16 cellular contexts compared by ENCODE assay signal in genomic region chr11:68200639-68201038, GRCh38. TPM values are rescaled to one million over a fixed set of nuclear protein-coding genes. Genes with fewer than 3 reads are reported as not detected.
DNase-seq lines count a peak whose midpoint lies in the region; ATAC-seq and TF ChIP-seq lines count a peak whose summit lies in the region.
"Had no signal": no experiment of that assay in that cellular context is flagged by ENCODE, and none has a peak within 500 bp of the region (broad histone marks: within the 10 kb centered on the region; RNA-seq: fewer than 3 reads in every experiment).

No MANE protein-coding gene starts in this region.

- intact Hi-C loops in left lung (cut with DNase I), result no loop called here

- H3K27me3 ChIP-seq in left lung, result no peaks in the 10 kb centered on the region
- H3K27me3 ChIP-seq: heart left ventricle, SJCRH30, vagina had no signal

- H3K36me3 Mint-ChIP-seq in stimulated activated naive CD8-positive, alpha-beta T cell treated with anti-CD3 and anti-CD28 coated beads, Interleukin-15, Interleukin-2, amounts not matched to agents 100 ng/mL and 50 ng/mL, for 24 hours (ENCODE audit: low read depth), result no peaks in the 10 kb centered on the region
- H3K36me3 Mint-ChIP-seq: activated naive CD4-positive, alpha-beta T cell treated with anti-CD3 and anti-CD28 coated beads, Interleukin-2, amount 50 U/mL, for 72 hours had no signal

- H3K27me3 Mint-ChIP-seq in stimulated activated naive CD8-positive, alpha-beta T cell treated with anti-CD3 and anti-CD28 coated beads, Interleukin-15, Interleukin-2, amounts not matched to agents 100 ng/mL and 50 ng/mL, for 24 hours, result no peaks in the 10 kb centered on the region
- H3K27me3 Mint-ChIP-seq in stimulated activated naive CD8-positive, alpha-beta T cell treated with anti-CD3 and anti-CD28 coated beads, Interleukin-15, amount 100 ng/mL, for 72 hours, result no peaks in the 10 kb centered on the region

- no peak for DNase-seq in stimulated activated naive CD8-positive, alpha-beta T cell treated with anti-CD3 and anti-CD28 coated beads, Interleukin-15, amount 100 ng/mL, for 72 hours
- DNase-seq in astrocyte of the spinal cord (ENCODE audit: low read depth, low spot score) (peak; percentile 22), left lung (no peak), NCI-H510A treated with DMSO at 0.1 percent for 48 hours (lab: John Stamatoyannopoulos, UW) (no peak)
- DNase-seq: heart left ventricle, NCI-H1694, SJCRH30 had no signal

- H3K9me3 Mint-ChIP-seq in stimulated activated naive CD8-positive, alpha-beta T cell treated with anti-CD3 and anti-CD28 coated beads, Interleukin-15, Interleukin-2, amounts not matched to agents 100 ng/mL and 50 ng/mL, for 24 hours, result no peaks in the 10 kb centered on the region
- no peaks in the 10 kb centered on the region for H3K9me3 Mint-ChIP-seq in stimulated activated naive CD8-positive, alpha-beta T cell treated with anti-CD3 and anti-CD28 coated beads, Interleukin-15, amount 100 ng/mL, for 72 hours
- H3K9me3 Mint-ChIP-seq: activated naive CD4-positive, alpha-beta T cell treated with anti-CD3 and anti-CD28 coated beads, Interleukin-2, amount 50 U/mL, for 72 hours had no signal

- in situ Hi-C loops in astrocyte of the spinal cord (cut with HindIII; ENCODE audit: low sequenced_read_pairs), result no loop called here

- H3K36me3 ChIP-seq in left lung, result no peaks in the 10 kb centered on the region
- H3K36me3 ChIP-seq: heart left ventricle, SJCRH30, vagina had no signal

- TF ChIP-seq CTCF in astrocyte of the spinal cord (IDR thresholded peaks at IDR 0.05; ENCODE audit: low read depth, low read length) (no peak), left lung (IDR thresholded peaks at IDR 0.05) (no peak)

- H3K4me3 Mint-ChIP-seq in stimulated activated naive CD8-positive, alpha-beta T cell treated with anti-CD3 and anti-CD28 coated beads, Interleukin-15, Interleukin-2, amounts not matched to agents 100 ng/mL and 50 ng/mL, for 24 hours, result no peak overlapping the region
- H3K4me3 Mint-ChIP-seq in stimulated activated naive CD8-positive, alpha-beta T cell treated with anti-CD3 and anti-CD28 coated beads, Interleukin-15, amount 100 ng/mL, for 72 hours, result no peak overlapping the region
- H3K4me3 Mint-ChIP-seq: CD14-positive monocyte had no signal

- no peak overlapping the region for H3K27ac ChIP-seq in left lung
- H3K27ac ChIP-seq: heart left ventricle, KMS-11, SJCRH30, vagina had no signal

- H3K4me3 ChIP-seq in astrocyte of the spinal cord (ENCODE audit: low read depth, low read length), result no peak overlapping the region
- no peak overlapping the region for H3K4me3 ChIP-seq in left lung
- H3K4me3 ChIP-seq: heart left ventricle, SJCRH30, vagina had no signal

- peak overlapping the region; percentile 27 for H3K27ac Mint-ChIP-seq in stimulated activated naive CD8-positive, alpha-beta T cell treated with anti-CD3 and anti-CD28 coated beads, Interleukin-15, Interleukin-2, amounts not matched to agents 100 ng/mL and 50 ng/mL, for 24 hours
- peak overlapping the region in 1 of 2 donors; percentile 76 for H3K27ac Mint-ChIP-seq in stimulated activated naive CD8-positive, alpha-beta T cell treated with anti-CD3 and anti-CD28 coated beads, Interleukin-15, amount 100 ng/mL, for 72 hours

- H3K4me1 ChIP-seq in left lung, result peaks cover 3 to 59% of the 10 kb centered on the region in 2 donors
- H3K4me1 ChIP-seq: SJCRH30 had no signal

- H3K4me1 Mint-ChIP-seq in stimulated activated naive CD8-positive, alpha-beta T cell treated with anti-CD3 and anti-CD28 coated beads, Interleukin-15, Interleukin-2, amounts not matched to agents 100 ng/mL and 50 ng/mL, for 24 hours (ENCODE audit: low read depth), result peaks cover 77% of the 10 kb centered on the region
- H3K4me1 Mint-ChIP-seq in stimulated activated naive CD8-positive, alpha-beta T cell treated with anti-CD3 and anti-CD28 coated beads, Interleukin-15, amount 100 ng/mL, for 72 hours, result peaks cover 62% of the 10 kb centered on the region

- no peaks in the 10 kb centered on the region for H3K9me3 ChIP-seq in left lung
- H3K9me3 ChIP-seq: heart left ventricle, SJCRH30, vagina had no signal

- no peak for ATAC-seq in stimulated activated naive CD8-positive, alpha-beta T cell treated with anti-CD3 and anti-CD28 coated beads, Interleukin-15, amount 100 ng/mL, for 72 hours
- ATAC-seq in left lung (peak; percentile 21), HG03108 (IDR thresholded peaks at IDR 0.05; ENCODE audit: unreplicated experiment) (no peak), HG03378 (IDR thresholded peaks at IDR 0.05; ENCODE audit: unreplicated experiment) (no peak), GM18909 (IDR thresholded peaks at IDR 0.05; ENCODE audit: poor library complexity, unreplicated experiment) (no peak)
- ATAC-seq: activated naive CD4-positive, alpha-beta T cell treated with anti-CD3 and anti-CD28 coated beads, Interleukin-2, amount 50 U/mL, for 72 hours; left lobe of liver had no signal

RNA-seq across cellular contexts. Expression of gene KMT5B, which starts 12.5 kb away (rescaled TPM):
- 10 to 100 TPM; 36.0 to 38.2 TPM for total RNA-seq in left lung
